In the genomic region with DNA sequence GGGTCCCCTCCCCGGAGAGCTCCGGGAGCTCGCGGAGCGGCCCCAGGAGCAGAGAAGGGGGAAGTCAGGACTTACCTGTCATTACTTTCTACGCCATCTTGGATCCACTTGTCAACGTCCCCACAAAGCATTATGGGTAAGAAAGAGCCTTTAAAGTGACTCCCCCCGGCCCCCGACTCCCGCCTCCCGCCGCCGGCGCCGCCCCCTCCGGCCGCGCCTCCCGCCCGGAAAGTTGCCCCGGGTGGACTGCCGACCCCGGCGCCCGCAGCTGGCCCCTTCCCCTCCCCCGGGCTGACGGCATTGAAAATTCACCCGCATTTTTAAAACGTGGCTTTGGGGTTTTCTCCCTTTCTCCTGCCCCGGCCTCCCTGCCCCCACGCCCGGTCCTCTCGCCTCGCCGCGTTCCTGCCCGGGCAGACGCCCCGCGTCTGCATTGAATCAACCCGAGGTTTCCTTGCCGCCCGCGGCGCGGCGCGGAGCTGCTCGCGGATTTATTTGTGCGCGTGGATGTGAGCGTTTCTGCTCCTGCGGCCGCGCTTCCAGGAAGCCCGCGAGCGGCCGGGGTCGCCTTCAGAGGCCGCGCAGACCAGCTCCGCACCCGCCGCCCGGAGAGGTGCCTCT, we compare ENCODE assay signal across 1 cellular context.
TF ChIP-seq lines count a peak whose summit lies in the region.

TSS of gene HELZ (minus strand) at position 124 of the 621 bp plus-strand sequence. CDS start 26,392 bp downstream, outside the sequence.

TF ChIP-seq in H1, 55 proteins besides CTCF, POLR2A, EP300 and RAD21:
- TF ChIP-seq KDM5A (IDR thresholded peaks at IDR 0.05; ENCODE audit: low read length) (0 out of 2 replicates have a peak, but pooled peaks have one; percentile 3), SUZ12 (IDR thresholded peaks at IDR 0.05; ENCODE audit: low read length) (no peak), YY1 (IDR thresholded peaks at IDR 0.05; ENCODE audit: low read depth, low read length) (peak; percentile 89), BACH1 (IDR thresholded peaks at IDR 0.05; ENCODE audit: low read length) (peak; percentile 31; the same call in 1 of the 2 replicates), POLR2AphosphoS5 (IDR thresholded peaks at IDR 0.05; ENCODE audit: low read depth, low read length) (no peak), HDAC2 (IDR thresholded peaks at IDR 0.05; ENCODE audit: borderline replicate concordance in 1 of 2, low read depth in 2 of 2, low read length in 2 of 2) (no peak; a peak in 2 of 4 replicates), KDM1A (IDR thresholded peaks at IDR 0.05; ENCODE audit: borderline replicate concordance, low read length) (no peak), SIN3A (conservative IDR thresholded peaks at IDR 0.05 in 1 of 2, IDR thresholded peaks at IDR 0.05 in 1 of 2; ENCODE audit: low read depth in 1 of 2, low read length in 2 of 2) (peak; percentile 83 to 93), PHF8 (conservative IDR thresholded peaks at IDR 0.05; ENCODE audit: low read depth, low read length) (no peak; the same call in none of the 2 replicates), JUN (IDR thresholded peaks at IDR 0.05; ENCODE audit: low read depth, low read length) (no peak), SRF (IDR thresholded peaks at IDR 0.05; ENCODE audit: low read depth, low read length) (no peak), EGR1 (IDR thresholded peaks at IDR 0.05; ENCODE audit: borderline replicate concordance, low read depth, low read length) (no peak), GABPA (IDR thresholded peaks at IDR 0.05; ENCODE audit: borderline replicate concordance, insufficient read depth, low read length) (no peak), SP2 (IDR thresholded peaks at IDR 0.05; ENCODE audit: low read length) (no peak), SP4 (IDR thresholded peaks at IDR 0.05; ENCODE audit: low read length) (no peak; the same call in 1 of the 2 replicates), RBBP5 (IDR thresholded peaks at IDR 0.05; ENCODE audit: borderline replicate concordance, low read depth, low read length) (peak; percentile 69; the same call in 1 of the 2 replicates), JUND (IDR thresholded peaks at IDR 0.05; ENCODE audit: low read length) (no peak), CBX8 (IDR thresholded peaks at IDR 0.05; ENCODE audit: borderline replicate concordance, low read depth, low read length) (no peak), ZNF274 (IDR thresholded peaks at IDR 0.05; ENCODE audit: borderline replicate concordance, extremely low read depth, low read length) (no peak), ASH2L (IDR thresholded peaks at IDR 0.05; ENCODE audit: low read length) (peak; percentile 84), CHD1 (IDR thresholded peaks at IDR 0.05; ENCODE audit: low read depth, low read length) (no peak), TAF1 (IDR thresholded peaks at IDR 0.05; ENCODE audit: low read depth, low read length) (peak; percentile 72), TAF7 (optimal IDR thresholded peaks at IDR 0.05; ENCODE audit: borderline replicate concordance, low read depth, low read length) (no peak), POU5F1 (IDR thresholded peaks at IDR 0.05; ENCODE audit: low read depth, low read length) (no peak), RFX5 (IDR thresholded peaks at IDR 0.05; ENCODE audit: borderline replicate concordance, low read depth, low read length) (no peak)
- TF ChIP-seq, protein P1, sequence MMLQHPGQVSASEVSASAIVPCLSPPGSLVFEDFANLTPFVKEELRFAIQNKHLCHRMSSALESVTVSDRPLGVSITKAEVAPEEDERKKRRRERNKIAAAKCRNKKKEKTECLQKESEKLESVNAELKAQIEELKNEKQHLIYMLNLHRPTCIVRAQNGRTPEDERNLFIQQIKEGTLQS (IDR thresholded peaks at IDR 0.05; ENCODE audit: insufficient read depth, low read depth, low read length) = no peak
